Comparison of ENCODE assay signal across 9 cellular contexts in the genomic region with DNA sequence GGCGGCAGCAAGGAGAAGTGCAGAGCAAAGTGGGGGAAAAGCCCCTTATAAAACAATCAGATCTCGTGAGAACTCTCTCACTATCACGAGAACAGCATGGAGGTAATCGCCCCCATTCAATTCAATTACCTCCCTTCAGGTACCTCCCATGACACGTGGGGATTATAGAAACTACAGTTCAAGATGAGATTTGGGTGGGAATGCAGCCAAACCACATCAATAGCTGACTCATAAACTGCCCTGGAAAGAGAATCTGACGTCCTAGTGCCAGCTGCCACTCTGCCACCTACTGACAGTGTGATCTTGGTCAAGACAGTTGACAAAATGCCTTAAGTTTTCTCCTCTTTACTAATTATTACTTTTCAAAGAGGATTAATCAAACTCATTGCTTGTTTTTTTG.
DNase-seq lines count a peak whose midpoint lies in the region; TF ChIP-seq lines count a peak whose summit lies in the region.
"Had no signal": no experiment of that assay in that cellular context is flagged by ENCODE, and none has a peak within 500 bp of the region (broad histone marks: within the 10 kb centered on the region; RNA-seq: fewer than 3 reads in every experiment).

No MANE protein-coding gene starts in this region.

- peak; percentile 27 for DNase-seq in stimulated activated naive CD4-positive, alpha-beta T cell treated with Interleukin-2 at 50 U/mL for 16 hours (lab: John Stamatoyannopoulos, UW)
- DNase-seq in stimulated activated naive CD4-positive, alpha-beta T cell (lab: John Stamatoyannopoulos, UW), result no peak
- peak; percentile 60 for DNase-seq in OCI-M1 (lab: John Stamatoyannopoulos, UW)
- peak; percentile 49 for DNase-seq in endodermal cell
- peak; percentile 34 for DNase-seq in stomach
- no peak for DNase-seq in suprapubic skin (ENCODE audit: low spot score in 2 of 2)
- no peak for DNase-seq in NCI-H146 (lab: John Stamatoyannopoulos, UW)
- no peak for DNase-seq in Peyer's patch
- DNase-seq: activated naive CD8-positive, alpha-beta T cell treated with anti-CD3 and anti-CD28 coated beads, Interleukin-2, amount 10 ng/mL, durations not matched to agents 7 days and 5 days had no signal

- no peaks in the 10 kb centered on the region for H3K27me3 ChIP-seq in endodermal cell (ENCODE audit: control insufficient read depth, insufficient read depth, low read length, poor library complexity, severe bottlenecking)
- no peaks in the 10 kb centered on the region for H3K27me3 ChIP-seq in stomach
- no peaks in the 10 kb centered on the region for H3K27me3 ChIP-seq in suprapubic skin
- no peaks in the 10 kb centered on the region for H3K27me3 ChIP-seq in Peyer's patch

- H3K9ac ChIP-seq in endodermal cell (ENCODE audit: extremely low read depth, low read length, poor library complexity, severe bottlenecking), result no peak overlapping the region

- H3K36me3 ChIP-seq in endodermal cell (ENCODE audit: control insufficient read depth, insufficient read depth, low read length), result no peaks in the 10 kb centered on the region
- no peaks in the 10 kb centered on the region for H3K36me3 ChIP-seq in stomach
- H3K36me3 ChIP-seq in suprapubic skin, result no peaks in the 10 kb centered on the region
- no peaks in the 10 kb centered on the region for H3K36me3 ChIP-seq in Peyer's patch

- H3K4me1 ChIP-seq in endodermal cell (ENCODE audit: control insufficient read depth, insufficient read depth, low read length) (no peaks in the 10 kb centered on the region), stomach (peaks cover 6 to 18% (median 10%) of the 10 kb centered on the region in 4 donors), suprapubic skin (peaks cover 4% of the 10 kb centered on the region), Peyer's patch (peaks cover 0 to 5% (median 2%) of the 10 kb centered on the region in 4 donors)

- peaks cover 11% of the 10 kb centered on the region for H3K4me1 Mint-ChIP-seq in endodermal cell

- H3K27me3 Mint-ChIP-seq in endodermal cell (ENCODE audit: insufficient read depth), result no peaks in the 10 kb centered on the region

- no peak overlapping the region for H3K4me3 Mint-ChIP-seq in endodermal cell
- H3K4me3 Mint-ChIP-seq: activated naive CD8-positive, alpha-beta T cell treated with anti-CD3 and anti-CD28 coated beads, Interleukin-2, amount 10 ng/mL, durations not matched to agents 7 days and 5 days had no signal

- TF ChIP-seq POLR2A in stomach (IDR thresholded peaks at IDR 0.05) (no peak), suprapubic skin (IDR thresholded peaks at IDR 0.05) (no peak), Peyer's patch (IDR thresholded peaks at IDR 0.05) (no peak)

- no peaks in the 10 kb centered on the region for H3K36me3 Mint-ChIP-seq in endodermal cell (ENCODE audit: low read depth)
- H3K36me3 Mint-ChIP-seq: activated naive CD8-positive, alpha-beta T cell treated with anti-CD3 and anti-CD28 coated beads, Interleukin-2, amount 10 ng/mL, durations not matched to agents 7 days and 5 days had no signal

- H3K4me3 ChIP-seq in endodermal cell (ENCODE audit: low read length), result no peak overlapping the region
- no peak overlapping the region for H3K4me3 ChIP-seq in stomach
- H3K4me3 ChIP-seq in suprapubic skin, result no peak overlapping the region
- H3K4me3 ChIP-seq in Peyer's patch, result no peak overlapping the region

- TF ChIP-seq EP300 in stomach (IDR thresholded peaks at IDR 0.05) (no peak), suprapubic skin (IDR thresholded peaks at IDR 0.05) (no peak)

- H3K27ac ChIP-seq in endodermal cell (ENCODE audit: low read depth, low read length), result no peak overlapping the region
- H3K27ac ChIP-seq in stomach, result no peak overlapping the region
- H3K27ac ChIP-seq in suprapubic skin, result no peak overlapping the region
- H3K27ac ChIP-seq in Peyer's patch, result no peak overlapping the region

- 64 to 78% methylated on average over 4 to 6 of the region's 6 CpGs for WGBS in endodermal cell (ENCODE audit: insufficient coverage in 1 of 2, insufficient read length in 1 of 2), 2 experiments
- 56 to 72% (median 60%) methylated on average over 6 of the region's 6 CpGs for WGBS in stomach, 5 donors
- WGBS in suprapubic skin, result 61% methylated on average over 6 of the region's 6 CpGs

- intact Hi-C loops in stomach (cut with DNase I; ENCODE audit: low total_unique reads), result loop anchor here (5.0 to 10.0 kb wide), 2 partner anchors 203 to 1160 kb away; a partner anchor contains a TSS

- H3K9me3 Mint-ChIP-seq in endodermal cell, result peaks cover 17% of the 10 kb centered on the region

- H3K9me3 ChIP-seq in endodermal cell (ENCODE audit: control insufficient read depth, low read length) (peaks cover 14% of the 10 kb centered on the region), stomach (peaks cover 0 to 9% (median 2%) of the 10 kb centered on the region in 4 donors), suprapubic skin (no peaks in the 10 kb centered on the region), Peyer's patch (peaks cover 0 to 2% (median 0%) of the 10 kb centered on the region in 4 donors)

- no peak overlapping the region for H3K27ac Mint-ChIP-seq in endodermal cell
- H3K27ac Mint-ChIP-seq: activated naive CD8-positive, alpha-beta T cell treated with anti-CD3 and anti-CD28 coated beads, Interleukin-2, amount 10 ng/mL, durations not matched to agents 7 days and 5 days had no signal

- TF ChIP-seq CTCF in endodermal cell (conservative IDR thresholded peaks at IDR 0.05) (peak; percentile 25), stomach (IDR thresholded peaks at IDR 0.05) (no peak), suprapubic skin (IDR thresholded peaks at IDR 0.05) (no peak), Peyer's patch (IDR thresholded peaks at IDR 0.05) (no peak)

Comparison
In these comparisons a context has a peak if more than half of its experiments do, and no peak if none do; other contexts are left out.
1. DNase-seq: peak in stimulated activated naive CD4-positive, alpha-beta T cell treated with Interleukin-2 at 50 U/mL for 16 hours (single experiment), OCI-M1 (single experiment), endodermal cell (single experiment) and stomach (single experiment); none in stimulated activated naive CD4-positive, alpha-beta T cell (0 of 6), suprapubic skin (0 of 2), NCI-H146 (single experiment) and Peyer's patch (0 of 3).